ENCODE assay signal across 18 cellular contexts in the genomic region with DNA sequence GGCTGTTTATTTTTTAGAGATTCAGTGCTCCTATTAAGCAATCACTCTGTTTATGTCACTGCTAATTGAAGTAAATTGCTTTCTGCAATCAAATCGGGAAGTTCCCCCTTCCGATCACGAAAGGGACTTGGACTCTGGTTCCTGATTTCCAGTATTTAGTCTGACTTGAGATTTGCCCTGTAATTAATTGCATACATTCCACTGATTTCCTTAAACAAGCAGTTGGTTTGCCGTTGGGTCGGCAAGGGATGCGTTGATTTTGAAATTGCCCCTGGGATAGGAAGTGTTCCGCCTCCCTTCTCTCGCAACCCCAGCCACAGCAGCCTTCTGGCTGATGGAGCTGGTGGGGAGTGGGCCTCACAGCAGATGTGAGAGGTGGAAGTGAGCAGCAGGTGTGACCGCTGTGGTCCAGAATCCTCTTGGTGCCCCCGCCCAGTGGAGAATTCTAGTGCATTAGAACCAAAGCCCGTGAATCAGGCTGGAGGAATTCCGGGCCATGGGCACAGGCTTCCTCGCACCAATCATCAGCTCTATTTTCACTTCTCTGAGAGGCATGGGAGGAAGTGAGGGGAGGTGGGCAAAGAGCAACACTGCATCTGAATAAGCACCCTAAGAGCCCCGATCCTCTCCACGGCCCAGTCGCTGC.
A peak's percentile ranks its signal among the peaks of the same experiment; 100 is the strongest.
DNase-seq lines count a peak whose midpoint lies in the region; ATAC-seq lines count a peak whose summit lies in the region.
"Had no signal": no experiment of that assay in that cellular context is flagged by ENCODE, and none has a peak within 500 bp of the region (broad histone marks: within the 10 kb centered on the region; RNA-seq: fewer than 3 reads in every experiment).

No MANE protein-coding gene starts in this region.

- no peak overlapping the region for H3K18ac ChIP-seq in neuronal stem cell (ENCODE audit: low read length)

- no peak overlapping the region for H3K4me2 ChIP-seq in neuronal stem cell (ENCODE audit: insufficient read depth, low read length, poor library complexity, severe bottlenecking)

- no peak overlapping the region for H4K91ac ChIP-seq in neuronal stem cell (ENCODE audit: low read depth, low read length, poor library complexity)

- H3K79me1 ChIP-seq in neuronal stem cell (ENCODE audit: low read depth, low read length), result no peaks in the 10 kb centered on the region

- no peak overlapping the region for H3K4me3 ChIP-seq in neuronal stem cell (ENCODE audit: low read length in 2 of 2)
- H3K4me3 ChIP-seq: gastroesophageal sphincter, GM12878 had no signal

- H3K9me3 ChIP-seq in neuronal stem cell (replicated peaks in 1 of 2; ENCODE audit: control insufficient read depth in 2 of 2, insufficient read depth in 1 of 2, low read depth in 1 of 2, low read length in 2 of 2), result peaks cover 0 to under 1% of the 10 kb centered on the region in 2 donors
- H3K9me3 ChIP-seq: gastroesophageal sphincter had no signal

- peak overlapping the region; percentile 43 for H3K27ac Mint-ChIP-seq in dendritic cell treated with granulocyte-macrophage colony-stimulating factor and Interleukin-4, amounts not matched to agents 40 ng/mL and 50 ng/mL, for 4 days
- no peak overlapping the region for H3K27ac Mint-ChIP-seq in activated CD4-positive, alpha-beta memory T cell treated with anti-CD3 and anti-CD28 coated beads, Interleukin-2, amount 10 ng/mL, durations not matched to agents 7 days and 5 days
- no peak overlapping the region for H3K27ac Mint-ChIP-seq in activated CD8-positive, alpha-beta memory T cell treated with anti-CD3 and anti-CD28 coated beads, Interleukin-2, amount 10 ng/mL, durations not matched to agents 7 days and 5 days
- no peak overlapping the region for H3K27ac Mint-ChIP-seq in stimulated activated naive CD8-positive, alpha-beta T cell treated with anti-CD3 and anti-CD28 coated beads, Interleukin-15, amount 100 ng/mL, for 72 hours
- H3K27ac Mint-ChIP-seq: activated naive CD8-positive, alpha-beta T cell had no signal

- no peak overlapping the region for H3K14ac ChIP-seq in neuronal stem cell (ENCODE audit: low read length)

- H3K27ac ChIP-seq in neuronal stem cell (replicated peaks; ENCODE audit: low read length), result no peak overlapping the region
- H3K27ac ChIP-seq: gastroesophageal sphincter, parathyroid adenoma had no signal

- H3K4me3 Mint-ChIP-seq in dendritic cell treated with granulocyte-macrophage colony-stimulating factor and Interleukin-4, amounts not matched to agents 40 ng/mL and 50 ng/mL, for 4 days, result peak overlapping the region; percentile 13
- no peak overlapping the region for H3K4me3 Mint-ChIP-seq in activated CD4-positive, alpha-beta memory T cell treated with anti-CD3 and anti-CD28 coated beads, Interleukin-2, amount 10 ng/mL, durations not matched to agents 7 days and 5 days
- no peak overlapping the region for H3K4me3 Mint-ChIP-seq in activated CD8-positive, alpha-beta memory T cell treated with anti-CD3 and anti-CD28 coated beads, Interleukin-2, amount 10 ng/mL, durations not matched to agents 7 days and 5 days
- no peak overlapping the region for H3K4me3 Mint-ChIP-seq in stimulated activated naive CD8-positive, alpha-beta T cell treated with anti-CD3 and anti-CD28 coated beads, Interleukin-15, amount 100 ng/mL, for 72 hours
- H3K4me3 Mint-ChIP-seq: activated naive CD8-positive, alpha-beta T cell had no signal

- ATAC-seq in activated CD8-positive, alpha-beta memory T cell treated with anti-CD3 and anti-CD28 coated beads, Interleukin-2, amount 10 ng/mL, durations not matched to agents 7 days and 5 days, result no peak
- ATAC-seq in stimulated activated naive CD8-positive, alpha-beta T cell treated with anti-CD3 and anti-CD28 coated beads, Interleukin-15, amount 100 ng/mL, for 72 hours, result no peak
- ATAC-seq: gastroesophageal sphincter; stimulated activated naive CD8-positive, alpha-beta T cell treated with anti-CD3 and anti-CD28 coated beads, Interleukin-15, Interleukin-2, amounts not matched to agents 100 U/mL and 50 U/mL, for 24 hours had no signal

- peaks cover 38% of the 10 kb centered on the region for H3K4me1 Mint-ChIP-seq in dendritic cell treated with granulocyte-macrophage colony-stimulating factor and Interleukin-4, amounts not matched to agents 40 ng/mL and 50 ng/mL, for 4 days (ENCODE audit: low read depth)
- H3K4me1 Mint-ChIP-seq in activated CD4-positive, alpha-beta memory T cell treated with anti-CD3 and anti-CD28 coated beads, Interleukin-2, amount 10 ng/mL, durations not matched to agents 7 days and 5 days, result peaks cover 28% of the 10 kb centered on the region
- H3K4me1 Mint-ChIP-seq in activated CD8-positive, alpha-beta memory T cell treated with anti-CD3 and anti-CD28 coated beads, Interleukin-2, amount 10 ng/mL, durations not matched to agents 7 days and 5 days, result peaks cover 20% of the 10 kb centered on the region
- H3K4me1 Mint-ChIP-seq in stimulated activated naive CD8-positive, alpha-beta T cell treated with anti-CD3 and anti-CD28 coated beads, Interleukin-15, amount 100 ng/mL, for 72 hours, result peaks cover 42% of the 10 kb centered on the region

- no peak overlapping the region for H2BK120ac ChIP-seq in neuronal stem cell (ENCODE audit: low read depth, low read length)

- WGBS in neuronal stem cell (ENCODE audit: extremely low coverage in 2 of 2, insufficient read length in 2 of 2, insufficient replicate concordance in 1 of 2), 2 donors, result no CpG with 5 or more reads among the region's 16 CpGs

- no peak overlapping the region for H2AK5ac ChIP-seq in neuronal stem cell (ENCODE audit: low read depth, low read length)

- CTCF ChIA-PET in activated CD4-positive, alpha-beta memory T cell treated with anti-CD3 and anti-CD28 coated beads, Interleukin-2, amount 10 ng/mL, durations not matched to agents 7 days and 5 days (lab: Charles Lee), result no interaction called here
- CTCF ChIA-PET in activated CD8-positive, alpha-beta memory T cell treated with anti-CD3 and anti-CD28 coated beads, Interleukin-2, amount 10 ng/mL, durations not matched to agents 7 days and 5 days (lab: Charles Lee), result interaction anchor here (1.3 kb wide), 1 partner anchor 520 kb away, joined by 3 read pairs; no protein-coding TSS in a partner anchor

- H3K36me3 ChIP-seq in neuronal stem cell (replicated peaks in 1 of 2; ENCODE audit: control insufficient read depth in 2 of 2, insufficient read depth in 2 of 2, low read length in 2 of 2), result no peaks in the 10 kb centered on the region
- H3K36me3 ChIP-seq: gastroesophageal sphincter had no signal

- no peaks in the 10 kb centered on the region for H3K27me3 ChIP-seq in neuronal stem cell (ENCODE audit: control insufficient read depth in 3 of 3, insufficient read depth in 3 of 3, low read depth in 1 of 3, low read length in 3 of 3)
- H3K27me3 ChIP-seq: gastroesophageal sphincter had no signal

- no peak overlapping the region for H4K8ac ChIP-seq in neuronal stem cell (ENCODE audit: low read depth, low read length)

- peak; percentile 40 for DNase-seq in EH (ENCODE audit: low read depth)
- DNase-seq in NCI-H526 (lab: John Stamatoyannopoulos, UW), result peak; percentile 49 to 55
- DNase-seq in neuronal stem cell (ENCODE audit: low spot score), result no peak
- DNase-seq in activated CD4-positive, alpha-beta memory T cell treated with anti-CD3 and anti-CD28 coated beads, Interleukin-2, amount 10 ng/mL, durations not matched to agents 7 days and 5 days, result no peak
- no peak for DNase-seq in inferior parietal cortex (ENCODE audit: extremely low spot score)
- DNase-seq in activated CD8-positive, alpha-beta memory T cell treated with anti-CD3 and anti-CD28 coated beads, Interleukin-2, amount 10 ng/mL, durations not matched to agents 7 days and 5 days, result no peak
- DNase-seq in stimulated activated naive CD8-positive, alpha-beta T cell treated with anti-CD3 and anti-CD28 coated beads, Interleukin-15, amount 100 ng/mL, for 72 hours, result no peak
- DNase-seq: activated CD4-positive, alpha-beta T cell treated with anti-CD3 and anti-CD28 coated beads for 4 hours; central memory CD4-positive, alpha-beta T cell; NCI-H1694 treated with DMSO at 0.1 percent for 48 hours; NCI-H510A treated with DMSO at 0.1 percent for 48 hours; stimulated activated naive CD8-positive, alpha-beta T cell treated with anti-CD3 and anti-CD28 coated beads, Interleukin-15, Interleukin-2, amounts not matched to agents 100 U/mL and 50 U/mL, for 24 hours had no signal

- H3K36me3 Mint-ChIP-seq in dendritic cell treated with granulocyte-macrophage colony-stimulating factor and Interleukin-4, amounts not matched to agents 40 ng/mL and 50 ng/mL, for 4 days (ENCODE audit: low read depth), result no peaks in the 10 kb centered on the region
- H3K36me3 Mint-ChIP-seq in activated CD4-positive, alpha-beta memory T cell treated with anti-CD3 and anti-CD28 coated beads, Interleukin-2, amount 10 ng/mL, durations not matched to agents 7 days and 5 days (ENCODE audit: low read depth), result no peaks in the 10 kb centered on the region
- H3K36me3 Mint-ChIP-seq in activated CD8-positive, alpha-beta memory T cell treated with anti-CD3 and anti-CD28 coated beads, Interleukin-2, amount 10 ng/mL, durations not matched to agents 7 days and 5 days, result no peaks in the 10 kb centered on the region

- peaks cover 31% of the 10 kb centered on the region for H3K27me3 Mint-ChIP-seq in dendritic cell treated with granulocyte-macrophage colony-stimulating factor and Interleukin-4, amounts not matched to agents 40 ng/mL and 50 ng/mL, for 4 days
- H3K27me3 Mint-ChIP-seq in activated CD4-positive, alpha-beta memory T cell treated with anti-CD3 and anti-CD28 coated beads, Interleukin-2, amount 10 ng/mL, durations not matched to agents 7 days and 5 days, result peaks cover 3% of the 10 kb centered on the region
- H3K27me3 Mint-ChIP-seq in activated CD8-positive, alpha-beta memory T cell treated with anti-CD3 and anti-CD28 coated beads, Interleukin-2, amount 10 ng/mL, durations not matched to agents 7 days and 5 days, result peaks cover 10% of the 10 kb centered on the region
- peaks cover 30% of the 10 kb centered on the region for H3K27me3 Mint-ChIP-seq in stimulated activated naive CD8-positive, alpha-beta T cell treated with anti-CD3 and anti-CD28 coated beads, Interleukin-15, amount 100 ng/mL, for 72 hours
- H3K27me3 Mint-ChIP-seq: activated naive CD8-positive, alpha-beta T cell had no signal

- no peak overlapping the region for H3K9ac ChIP-seq in neuronal stem cell (ENCODE audit: low read depth, low read length, poor library complexity)
- H3K9ac ChIP-seq: KMS-11, parathyroid adenoma had no signal

- H2BK15ac ChIP-seq in neuronal stem cell (ENCODE audit: low read length), result peak overlapping the region; percentile 40

- intact Hi-C loops in dendritic cell treated with granulocyte-macrophage colony-stimulating factor and Interleukin-4, amounts not matched to agents 40 ng/mL and 50 ng/mL, for 4 days (cut with micrococcal nuclease), result no loop called here

- H2BK5ac ChIP-seq in neuronal stem cell (ENCODE audit: low read length), result peak overlapping the region; percentile 4

- POLR2A ChIA-PET in activated CD4-positive, alpha-beta memory T cell treated with anti-CD3 and anti-CD28 coated beads, Interleukin-2, amount 10 ng/mL, durations not matched to agents 7 days and 5 days (lab: Charles Lee), result interaction anchor here (1.0 to 1.3 kb wide), 2 partner anchors 102 to 298 kb away, joined by 3 read pairs; a partner anchor contains a TSS

- peak overlapping the region; percentile 60 for H2AFZ ChIP-seq in neuronal stem cell (ENCODE audit: low read length)

- H3K4ac ChIP-seq in neuronal stem cell (ENCODE audit: low read length), result no peak overlapping the region

- peaks cover 5 to 23% of the 10 kb centered on the region in 2 donors for H3K4me1 ChIP-seq in neuronal stem cell (ENCODE audit: control insufficient read depth in 2 of 2, insufficient read depth in 1 of 2, low read depth in 1 of 2, low read length in 2 of 2)
- H3K4me1 ChIP-seq: parathyroid adenoma had no signal

- H2BK12ac ChIP-seq in neuronal stem cell (ENCODE audit: low read length), result no peak overlapping the region

- H3K23ac ChIP-seq in neuronal stem cell (ENCODE audit: low read depth, low read length, poor library complexity), result no peak overlapping the region

- H3K9me3 Mint-ChIP-seq in dendritic cell treated with granulocyte-macrophage colony-stimulating factor and Interleukin-4, amounts not matched to agents 40 ng/mL and 50 ng/mL, for 4 days, result no peaks in the 10 kb centered on the region
- H3K9me3 Mint-ChIP-seq in activated CD4-positive, alpha-beta memory T cell treated with anti-CD3 and anti-CD28 coated beads, Interleukin-2, amount 10 ng/mL, durations not matched to agents 7 days and 5 days, result no peaks in the 10 kb centered on the region
- no peaks in the 10 kb centered on the region for H3K9me3 Mint-ChIP-seq in activated CD8-positive, alpha-beta memory T cell treated with anti-CD3 and anti-CD28 coated beads, Interleukin-2, amount 10 ng/mL, durations not matched to agents 7 days and 5 days (ENCODE audit: low read depth)
- no peaks in the 10 kb centered on the region for H3K9me3 Mint-ChIP-seq in stimulated activated naive CD8-positive, alpha-beta T cell treated with anti-CD3 and anti-CD28 coated beads, Interleukin-15, amount 100 ng/mL, for 72 hours

Comparison
In these comparisons a context has a peak if more than half of its experiments do, and no peak if none do; other contexts are left out.
1. DNase-seq: peak in EH (single experiment) and NCI-H526 (2 of 2); none in neuronal stem cell (single experiment), activated CD4-positive, alpha-beta memory T cell treated with anti-CD3 and anti-CD28 coated beads, Interleukin-2, amount 10 ng/mL, durations not matched to agents 7 days and 5 days (single experiment), inferior parietal cortex (single experiment), activated CD8-positive, alpha-beta memory T cell treated with anti-CD3 and anti-CD28 coated beads, Interleukin-2, amount 10 ng/mL, durations not matched to agents 7 days and 5 days (single experiment) and stimulated activated naive CD8-positive, alpha-beta T cell treated with anti-CD3 and anti-CD28 coated beads, Interleukin-15, amount 100 ng/mL, for 72 hours (0 of 2).